1 cellular context compared by ENCODE assay signal in the genomic region with DNA sequence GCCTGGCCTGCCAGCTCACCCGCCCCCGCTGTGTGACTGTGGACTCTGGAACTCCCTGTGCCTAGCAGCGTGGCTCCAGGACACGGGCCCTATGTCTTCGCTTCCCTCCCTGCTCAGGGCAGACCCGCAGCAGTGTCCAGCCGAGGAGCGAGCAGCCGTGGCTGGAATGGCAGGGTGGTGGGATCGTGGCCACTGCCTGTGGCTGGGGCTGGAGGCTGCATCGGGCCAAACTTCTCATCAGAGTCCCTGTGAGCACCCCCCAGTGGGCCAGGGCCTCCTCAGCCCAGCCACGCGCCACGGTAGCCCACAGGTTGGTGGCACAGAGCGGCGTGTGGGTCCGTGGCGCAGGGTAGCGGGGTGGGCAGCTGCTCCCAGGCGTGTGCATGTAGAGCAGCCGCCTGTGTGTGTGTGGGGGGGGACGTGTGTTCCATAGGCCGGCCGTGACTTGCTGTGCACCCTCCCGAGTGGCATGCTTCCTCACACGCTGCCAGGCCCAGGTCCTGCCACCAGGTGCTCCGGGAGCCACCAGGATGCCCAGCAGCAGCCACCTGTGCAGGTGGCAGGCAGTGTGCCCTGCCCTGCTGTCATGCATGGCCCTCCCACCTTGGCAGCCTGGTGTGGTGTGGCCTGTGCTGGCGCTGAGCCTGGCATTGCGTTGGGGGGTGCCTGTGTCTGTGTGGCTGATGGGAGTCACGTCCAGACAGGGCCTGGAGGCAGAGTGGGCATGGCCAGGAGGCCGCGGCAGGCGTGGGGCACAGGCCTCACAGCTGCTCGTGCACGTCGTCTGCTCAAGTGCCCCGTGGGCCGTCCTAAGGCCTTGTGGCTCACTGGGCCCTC.
TF ChIP-seq lines count a peak whose summit lies in the region.

No MANE protein-coding gene starts in this region.

TF ChIP-seq in GM12878, 131 proteins besides CTCF, POLR2A, EP300 and RAD21:
- no peak for TF ChIP-seq SMC3 (IDR thresholded peaks at IDR 0.05; ENCODE audit: borderline replicate concordance, low read length)
- TF ChIP-seq LARP7 (IDR thresholded peaks at IDR 0.05) = 0 out of 2 replicates have a peak, but pooled peaks have one; percentile 35
- TF ChIP-seq E2F8 (IDR thresholded peaks at IDR 0.05; ENCODE audit: low read depth, partially characterized antibody) = no peak
- no peak for TF ChIP-seq NRF1 (conservative IDR thresholded peaks at IDR 0.05; ENCODE audit: low read depth, low read length)
- peak in 1 of 2 experiments; percentile 11; a peak in 1 of 4 replicates for TF ChIP-seq BHLHE40 (IDR thresholded peaks at IDR 0.05; ENCODE audit: borderline replicate concordance in 1 of 2, low read depth in 2 of 2, low read length in 1 of 2)
- TF ChIP-seq NFXL1 (IDR thresholded peaks at IDR 0.05; ENCODE audit: borderline replicate concordance) = no peak
- TF ChIP-seq, protein P1, sequence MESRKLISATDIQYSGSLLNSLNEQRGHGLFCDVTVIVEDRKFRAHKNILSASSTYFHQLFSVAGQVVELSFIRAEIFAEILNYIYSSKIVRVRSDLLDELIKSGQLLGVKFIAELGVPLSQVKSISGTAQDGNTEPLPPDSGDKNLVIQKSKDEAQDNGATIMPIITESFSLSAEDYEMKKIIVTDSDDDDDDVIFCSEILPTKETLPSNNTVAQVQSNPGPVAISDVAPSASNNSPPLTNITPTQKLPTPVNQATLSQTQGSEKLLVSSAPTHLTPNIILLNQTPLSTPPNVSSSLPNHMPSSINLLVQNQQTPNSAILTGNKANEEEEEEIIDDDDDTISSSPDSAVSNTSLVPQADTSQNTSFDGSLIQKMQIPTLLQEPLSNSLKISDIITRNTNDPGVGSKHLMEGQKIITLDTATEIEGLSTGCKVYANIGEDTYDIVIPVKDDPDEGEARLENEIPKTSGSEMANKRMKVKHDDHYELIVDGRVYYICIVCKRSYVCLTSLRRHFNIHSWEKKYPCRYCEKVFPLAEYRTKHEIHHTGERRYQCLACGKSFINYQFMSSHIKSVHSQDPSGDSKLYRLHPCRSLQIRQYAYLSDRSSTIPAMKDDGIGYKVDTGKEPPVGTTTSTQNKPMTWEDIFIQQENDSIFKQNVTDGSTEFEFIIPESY (IDR thresholded peaks at IDR 0.05) = 0 out of 2 replicates have a peak, but pooled peaks have one; percentile 23
- TF ChIP-seq HDAC2 (IDR thresholded peaks at IDR 0.05) = no peak
- no peak for TF ChIP-seq EZH2 (IDR thresholded peaks at IDR 0.05; ENCODE audit: borderline replicate concordance, control insufficient read depth, low read depth, low read length)
